ENCODE assay signal across 8 cellular contexts in genomic region chr19:49896863-49897621, GRCh38. TPM values are rescaled to one million over a fixed set of nuclear protein-coding genes. Genes with fewer than 3 reads are reported as not detected.
DNase-seq lines count a peak whose midpoint lies in the region; ATAC-seq, FAIRE-seq and TF ChIP-seq lines count a peak whose summit lies in the region.

A gene with protein sequence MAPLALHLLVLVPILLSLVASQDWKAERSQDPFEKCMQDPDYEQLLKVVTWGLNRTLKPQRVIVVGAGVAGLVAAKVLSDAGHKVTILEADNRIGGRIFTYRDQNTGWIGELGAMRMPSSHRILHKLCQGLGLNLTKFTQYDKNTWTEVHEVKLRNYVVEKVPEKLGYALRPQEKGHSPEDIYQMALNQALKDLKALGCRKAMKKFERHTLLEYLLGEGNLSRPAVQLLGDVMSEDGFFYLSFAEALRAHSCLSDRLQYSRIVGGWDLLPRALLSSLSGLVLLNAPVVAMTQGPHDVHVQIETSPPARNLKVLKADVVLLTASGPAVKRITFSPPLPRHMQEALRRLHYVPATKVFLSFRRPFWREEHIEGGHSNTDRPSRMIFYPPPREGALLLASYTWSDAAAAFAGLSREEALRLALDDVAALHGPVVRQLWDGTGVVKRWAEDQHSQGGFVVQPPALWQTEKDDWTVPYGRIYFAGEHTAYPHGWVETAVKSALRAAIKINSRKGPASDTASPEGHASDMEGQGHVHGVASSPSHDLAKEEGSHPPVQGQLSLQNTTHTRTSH (minus strand): TSS chr19:49896887. CDS start chr19:49896160, 727 bp downstream.

- intact Hi-C loops in endothelial cell of umbilical vein (cut with micrococcal nuclease) = loop anchor here (2.0 kb wide), 1 partner anchor 32 kb away; the partner anchor contains the start of genes ATF5 and NUP62
- intact Hi-C loops in sciatic nerve (cut with DNase I) = no loop called here
- intact Hi-C loops in prostate gland (cut with DNase I) = no loop called here

- no peak for TF ChIP-seq POLR2A in endothelial cell of umbilical vein (IDR thresholded peaks at IDR 0.05; ENCODE audit: low read depth, low read length)
- TF ChIP-seq POLR2A in prostate gland (IDR thresholded peaks at IDR 0.05) = no peak

- dilution Hi-C loops in endothelial cell of umbilical vein (cut with MboI; ENCODE audit: extremely low pct_ligation_motif_present, low sequenced_read_pairs) = no loop called here

- TF ChIP-seq CTCF in endothelial cell of umbilical vein (IDR thresholded peaks at IDR 0.05; ENCODE audit: extremely low read depth in 1 of 2, insufficient read depth in 1 of 2, low read depth in 1 of 2, low read length in 2 of 2) (no peak), prostate gland (IDR thresholded peaks at IDR 0.05) (no peak)

- POLR2A ChIA-PET in endothelial cell of umbilical vein (lab: Charles Lee) = interaction anchor here (0.5 to 0.6 kb wide), 2 partner anchors 17 to 30 kb away, joined by 3 to 7 read pairs; no protein-coding TSS in a partner anchor

- CTCF ChIA-PET in endothelial cell of umbilical vein (lab: Charles Lee) = interaction anchor here (0.9 to 1.6 kb wide), 2 partner anchors 10 to 14 kb away, joined by 4 to 5 read pairs; no protein-coding TSS in a partner anchor

- H3K4me1 ChIP-seq in endothelial cell of umbilical vein (ENCODE audit: control insufficient read depth, extremely low read depth, insufficient read depth, low read length) = peaks cover 13% of the 10 kb centered on the region
- no peaks in the 10 kb centered on the region for H3K4me1 ChIP-seq in prostate gland (replicated peaks)

- H3K4me3 ChIP-seq in endothelial cell of umbilical vein (replicated peaks in 1 of 3; ENCODE audit: insufficient read depth in 1 of 3, low read depth in 1 of 3, low read length in 3 of 3) = peak within 1 kb of the TSS in 1 of 3 experiments; percentile 26
- H3K4me3 ChIP-seq in prostate gland = no peak within 1 kb of the TSS

- DNase-seq in SKM-1 treated with dmso at 0.1 percent for 144 hours (lab: John Stamatoyannopoulos, UW; ENCODE audit: unreplicated experiment) = peak; percentile 22
- DNase-seq in SKM-1 (lab: John Stamatoyannopoulos, UW; ENCODE audit: unreplicated experiment) = no peak
- DNase-seq in activated CD4-positive, alpha-beta T cell treated with anti-CD3 and anti-CD28 coated beads for 24 hours (ENCODE audit: low read depth in 2 of 2) = peak; percentile 35 to 46
- DNase-seq in endothelial cell of umbilical vein (ENCODE audit: low read depth, low spot score) = peak; percentile 73
- peak; percentile 75 for DNase-seq in sciatic nerve (ENCODE audit: low spot score)
- DNase-seq in prostate gland (ENCODE audit: low spot score) = no peak
- no peak for DNase-seq in NCI-H1930 (lab: John Stamatoyannopoulos, UW)

- H3K27ac ChIP-seq in endothelial cell of umbilical vein (ENCODE audit: insufficient read depth, low read depth, low read length) (peak within 1 kb of the TSS; percentile 67), prostate gland (no peak within 1 kb of the TSS)

- H3K9me1 ChIP-seq in endothelial cell of umbilical vein (replicated peaks; ENCODE audit: control insufficient read depth, extremely low read depth, insufficient read depth, low read length) = no peaks in the 10 kb centered on the region

- H2AFZ ChIP-seq in endothelial cell of umbilical vein (ENCODE audit: low read depth, low read length) = peak within 1 kb of the TSS; percentile 9

- ATAC-seq in HG03457 (IDR thresholded peaks at IDR 0.05; ENCODE audit: unreplicated experiment) (peak; percentile 45), sciatic nerve (peak; percentile 54)

- no peaks in the 10 kb centered on the region for H3K79me2 ChIP-seq in endothelial cell of umbilical vein (ENCODE audit: control insufficient read depth, insufficient read depth, low read length)

- peak within 1 kb of the TSS; percentile 62 for H3K4me2 ChIP-seq in endothelial cell of umbilical vein (ENCODE audit: insufficient read depth, low read length)

- WGBS in prostate gland = 35% methylated on average over 19 of the region's 20 CpGs

- H3K36me3 ChIP-seq in endothelial cell of umbilical vein (ENCODE audit: control insufficient read depth in 2 of 2, extremely low read depth in 1 of 2, insufficient read depth in 2 of 2, low read length in 2 of 2) (no peaks in the 10 kb centered on the region), prostate gland (no peaks in the 10 kb centered on the region)

- peak; percentile 98 for FAIRE-seq in endothelial cell of umbilical vein (lab: Jason Lieb, UNC)

- TSS peak; percentile 33 for BruUV-seq in endothelial cell of umbilical vein (replicated peaks; lab: Mats Ljungman, UMichigan)

- no peaks in the 10 kb centered on the region for H4K20me1 ChIP-seq in endothelial cell of umbilical vein (replicated peaks; ENCODE audit: control insufficient read depth, extremely low read depth, insufficient read depth, low read length)

- peak within 1 kb of the TSS; percentile 30 for H3K9ac ChIP-seq in endothelial cell of umbilical vein (replicated peaks; ENCODE audit: extremely low read depth, insufficient read depth, low read length)

- H3K27me3 ChIP-seq in endothelial cell of umbilical vein (ENCODE audit: control insufficient read depth in 2 of 2, insufficient read depth in 2 of 2, low read length in 2 of 2) (no peaks in the 10 kb centered on the region), prostate gland (replicated peaks; ENCODE audit: insufficient read depth) (no peaks in the 10 kb centered on the region)

- H3K9me3 ChIP-seq in endothelial cell of umbilical vein (replicated peaks; ENCODE audit: control insufficient read depth, insufficient read depth, low read length) (no peaks in the 10 kb centered on the region), prostate gland (no peaks in the 10 kb centered on the region)

TF ChIP-seq in endothelial cell of umbilical vein, 7 proteins besides CTCF, POLR2A, EP300 and RAD21:
- no peak for TF ChIP-seq FOS (IDR thresholded peaks at IDR 0.05; ENCODE audit: borderline replicate concordance, insufficient read depth, low read length)
- TF ChIP-seq POLR2AphosphoS5 (IDR thresholded peaks at IDR 0.05; ENCODE audit: insufficient read depth, low read depth, low read length) = peak; percentile 47

RNA-seq across cellular contexts. Expression of the gene that starts here (rescaled TPM):
- total RNA-seq in endothelial cell of umbilical vein = 5.6 and 9.1 TPM in 2 replicates
- polyA plus RNA-seq in endothelial cell of umbilical vein = 5.0 and 7.4 TPM in 2 replicates
- polyA plus RNA-seq in endothelial cell of umbilical vein (2011; cell fraction: cytosol; rRNA removed) = 2.5 and 4.7 TPM in 2 replicates
- 1.9 and 4.1 TPM in 2 replicates for polyA plus RNA-seq in endothelial cell of umbilical vein (2011; cell fraction: nucleus; rRNA removed)
- 5.7 and 10.8 TPM in 2 replicates for polyA plus RNA-seq in endothelial cell of umbilical vein (2012)
- polyA minus RNA-seq in endothelial cell of umbilical vein = 5.0 and 5.3 TPM in 2 replicates
- not detected for polyA minus RNA-seq in endothelial cell of umbilical vein (2011; cell fraction: cytosol; rRNA and poly(A)+ RNA removed)
- 0.96 and 1.8 TPM in 2 replicates for polyA minus RNA-seq in endothelial cell of umbilical vein (2011; cell fraction: nucleus; rRNA and poly(A)+ RNA removed)
- 4.6 TPM for total RNA-seq in sciatic nerve
- 1 to 10 TPM in 1 of 2 donors, under 1 TPM in 1; 0.14 to 2.5 TPM for total RNA-seq in prostate gland

Comparison
In these comparisons a context has a peak if more than half of its experiments do, and no peak if none do; other contexts are left out.
1. DNase-seq: peak in SKM-1 treated with dmso at 0.1 percent for 144 hours (single experiment), activated CD4-positive, alpha-beta T cell treated with anti-CD3 and anti-CD28 coated beads for 24 hours (2 of 2), endothelial cell of umbilical vein (single experiment) and sciatic nerve (single experiment); none in SKM-1 (single experiment), prostate gland (single experiment) and NCI-H1930 (0 of 2).